Comparison of ENCODE assay signal across 8 cellular contexts in the genomic region with DNA sequence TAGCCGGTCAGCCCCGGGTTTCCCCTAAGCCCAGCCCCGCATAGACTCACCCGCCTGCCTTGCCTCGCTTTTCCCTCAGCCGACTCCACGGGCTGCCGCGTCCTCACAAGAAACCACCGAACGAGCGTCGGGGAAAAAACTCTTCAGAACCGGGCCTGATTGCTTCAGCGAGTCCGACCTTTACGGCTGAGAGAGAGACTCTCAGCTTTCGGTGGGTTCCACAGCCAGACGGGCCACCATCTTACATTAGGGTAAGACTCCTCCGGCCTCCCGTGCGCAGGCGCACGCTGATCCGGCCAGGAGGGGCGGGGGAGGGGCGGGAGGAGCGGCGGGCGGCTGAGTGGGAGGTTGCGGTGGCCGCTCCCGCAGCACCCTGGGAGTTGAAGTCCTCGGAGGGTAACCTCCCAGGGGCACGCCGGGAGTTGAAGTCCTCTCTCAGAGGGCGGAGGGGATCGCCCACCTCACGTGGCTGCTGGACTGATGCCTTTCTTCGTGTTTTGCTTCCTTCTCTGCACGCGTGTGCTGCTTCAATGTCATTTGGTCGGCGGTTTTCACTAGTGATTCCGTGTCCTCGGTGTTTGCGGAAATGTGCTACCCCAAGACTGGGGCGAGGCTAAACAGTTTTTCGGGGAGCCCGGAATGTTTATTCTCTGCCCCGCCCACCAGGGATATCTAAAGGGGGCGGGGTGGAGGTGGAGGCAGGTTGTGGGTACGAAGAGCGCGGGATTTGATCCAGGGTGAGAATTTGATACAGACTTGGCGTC. TPM values are rescaled to one million over a fixed set of nuclear protein-coding genes. Genes with fewer than 3 reads are reported as not detected.
DNase-seq lines count a peak whose midpoint lies in the region; ATAC-seq and TF ChIP-seq lines count a peak whose summit lies in the region.

Gene CNOT4, minus strand, starts transcription at position 264 of the 764 bp plus-strand sequence. CDS start 71,771 bp downstream, outside the sequence.

- peaks cover 26% of the 10 kb centered on the region for H3K4me1 ChIP-seq in CD8-positive, alpha-beta T cell (ENCODE audit: insufficient read depth, low read length)
- H3K4me1 ChIP-seq in right lobe of liver, result peaks cover 0 to 21% (median 4%) of the 10 kb centered on the region in 4 donors

- ATAC-seq in CD8-positive, alpha-beta T cell, result peak; percentile 94
- peak; percentile 95 for ATAC-seq in GM19463 (IDR thresholded peaks at IDR 0.05; ENCODE audit: unreplicated experiment)
- ATAC-seq in right lobe of liver, result peak; percentile 93 to 99 (median 96)

- peak; percentile 94 to 98 (median 97) for DNase-seq in CD8-positive, alpha-beta T cell
- peak; percentile 97 for DNase-seq in HK-2 (ENCODE audit: unreplicated experiment)
- peak; percentile 98 for DNase-seq in NCI-H82 (lab: John Stamatoyannopoulos, UW)
- peak; percentile 95 for DNase-seq in activated CD4-positive, alpha-beta T cell treated with anti-CD3 and anti-CD28 coated beads, Interleukin-2, amount 50 U/mL, for 48 hours
- DNase-seq in dorsolateral prefrontal cortex, result peak; percentile 92 to 98 (median 96)
- DNase-seq in right lobe of liver, result peak; percentile 97 to 98 (median 98)
- DNase-seq in stimulated activated CD4-positive, alpha-beta T cell treated with anti-CD3 and anti-CD28 coated beads, Interleukin-4, amount 100 ng/mL, for 24 hours, result peak; percentile 96

- TF ChIP-seq CTCF in CD8-positive, alpha-beta T cell (IDR thresholded peaks at IDR 0.05), result no peak
- TF ChIP-seq CTCF in dorsolateral prefrontal cortex (IDR thresholded peaks at IDR 0.05 in 54 of 56, conservative IDR thresholded peaks at IDR 0.05 in 2 of 56; ENCODE audit: low read depth in 1 of 56, partially characterized antibody in 56 of 56) (peak in 41 of 56 donors; percentile 11 to 69 (median 36)), right lobe of liver (IDR thresholded peaks at IDR 0.05) (no peak)

- no peaks in the 10 kb centered on the region for H3K27me3 Mint-ChIP-seq in CD8-positive, alpha-beta T cell (ENCODE audit: low read depth)

- POLR2A ChIA-PET in CD8-positive, alpha-beta T cell (lab: Charles Lee), result interaction anchor here (1.0 kb wide), 1 partner anchor 15 kb away, joined by 4 read pairs; no protein-coding TSS in a partner anchor

- H3K4me3 Mint-ChIP-seq in CD8-positive, alpha-beta T cell, result no peak within 1 kb of the TSS

- CTCF ChIA-PET in CD8-positive, alpha-beta T cell (lab: Charles Lee), result interaction anchor here (0.9 kb wide), 1 partner anchor 60 kb away, joined by 3 read pairs; no protein-coding TSS in a partner anchor

- no peaks in the 10 kb centered on the region for H3K9me3 ChIP-seq in CD8-positive, alpha-beta T cell (ENCODE audit: low read length)
- no peaks in the 10 kb centered on the region for H3K9me3 ChIP-seq in right lobe of liver

- peaks cover 14% of the 10 kb centered on the region for H3K4me1 Mint-ChIP-seq in CD8-positive, alpha-beta T cell (ENCODE audit: low read depth)

- H3K27ac Mint-ChIP-seq in CD8-positive, alpha-beta T cell, result no peak within 1 kb of the TSS

- H3K36me3 ChIP-seq in CD8-positive, alpha-beta T cell (ENCODE audit: insufficient read depth, low read length), result no peaks in the 10 kb centered on the region
- no peaks in the 10 kb centered on the region for H3K36me3 ChIP-seq in right lobe of liver

- peaks cover 3% of the 10 kb centered on the region for H3K36me3 Mint-ChIP-seq in CD8-positive, alpha-beta T cell

- peak within 1 kb of the TSS; percentile 80 for H3K4me3 ChIP-seq in CD8-positive, alpha-beta T cell (ENCODE audit: low read depth, low read length)
- H3K4me3 ChIP-seq in dorsolateral prefrontal cortex, result peak within 1 kb of the TSS; percentile 65 to 96 (median 85)
- H3K4me3 ChIP-seq in right lobe of liver, result peak within 1 kb of the TSS; percentile 75 to 79 (median 79)

- peak; percentile 66 for TF ChIP-seq POLR2A in right lobe of liver (IDR thresholded peaks at IDR 0.05)

- no peaks in the 10 kb centered on the region for H3K9me3 Mint-ChIP-seq in CD8-positive, alpha-beta T cell

- peak within 1 kb of the TSS; percentile 78 for H3K27ac ChIP-seq in CD8-positive, alpha-beta T cell (ENCODE audit: low read depth, low read length)
- H3K27ac ChIP-seq in dorsolateral prefrontal cortex, result peak within 1 kb of the TSS in 58 of 59 donors; percentile 71 to 98 (median 92)
- peak within 1 kb of the TSS; percentile 80 to 89 (median 83) for H3K27ac ChIP-seq in right lobe of liver

- H3K27me3 ChIP-seq in CD8-positive, alpha-beta T cell (ENCODE audit: insufficient read depth, low read length), result no peaks in the 10 kb centered on the region
- no peaks in the 10 kb centered on the region for H3K27me3 ChIP-seq in dorsolateral prefrontal cortex
- H3K27me3 ChIP-seq in right lobe of liver, result no peaks in the 10 kb centered on the region

- WGBS in right lobe of liver (ENCODE audit: insufficient coverage, low coverage, low lambda C conversion rate, missing lambda C conversion rate), result 0% methylated on average over 8 of the region's 56 CpGs

- intact Hi-C loops in CD8-positive, alpha-beta T cell (cut with DNase I, micrococcal nuclease), result loop anchor here (1.0 to 10.0 kb wide), 16 partner anchors 47 to 1193 kb away; partner anchors contain the start of genes AGBL3 (in 2 of the 2), BPGM (in 2 of the 2), SLC35B4 (in 2 of the 2) and STMP1 (in 2 of the 2)
- intact Hi-C loops in dorsolateral prefrontal cortex (cut with DNase I) (loop anchor here (1.0 to 5.0 kb wide), 6 partner anchors 46 to 229 kb away; partner anchors contain the start of genes NUP205 (in 1 of the 2) and STMP1 (in 1 of the 2)), right lobe of liver (cut with DNase I) (no loop called here)

RNA-seq across cellular contexts. Expression of gene CNOT4, which starts in this region (rescaled TPM):
- 10 to 100 TPM; 24.8 to 25.9 TPM for total RNA-seq in CD8-positive, alpha-beta T cell
- total RNA-seq in dorsolateral prefrontal cortex (10 to 100 TPM; 34.5 to 64.2 (median 48.1) TPM), right lobe of liver (10 to 100 TPM in 3 of 6 experiments, 1 to 10 TPM in 3; 9.1 to 14.1 (median 11.0) TPM)

Comparison
In these comparisons a context has a peak if more than half of its experiments do, and no peak if none do; other contexts are left out.
1. Peak in every context shown above with its lines: DNase-seq, ATAC-seq, H3K4me3 ChIP-seq and H3K27ac ChIP-seq.
2. CTCF ChIP-seq: peak in dorsolateral prefrontal cortex (41 of 56); none in CD8-positive, alpha-beta T cell (single experiment) and right lobe of liver (0 of 4).
3. intact Hi-C loops: an anchor here in CD8-positive, alpha-beta T cell (1.0 to 10.0 kb wide) and dorsolateral prefrontal cortex (1.0 to 5.0 kb wide); none called in right lobe of liver.